8 cellular contexts compared by ENCODE assay signal in the genomic region with DNA sequence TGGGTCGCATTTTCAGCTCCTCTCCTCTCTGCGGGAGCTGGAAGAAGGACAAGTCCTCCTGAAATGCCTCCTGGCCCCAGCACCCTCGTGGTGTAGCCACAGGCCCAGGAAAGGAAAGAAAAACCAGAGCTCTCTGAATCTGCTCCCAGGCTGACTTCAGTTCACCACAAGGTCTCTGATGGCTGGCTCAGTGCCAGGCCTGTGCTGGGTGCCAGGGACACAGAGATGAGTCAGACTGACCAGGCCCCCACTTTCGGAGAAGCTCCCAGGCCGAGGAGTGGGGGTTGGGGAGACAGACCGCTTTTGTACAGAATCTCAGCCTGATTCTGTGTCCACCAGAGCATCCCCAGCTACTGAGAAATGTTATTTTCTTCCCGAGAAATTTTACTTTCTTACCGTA. TPM values are rescaled to one million over a fixed set of nuclear protein-coding genes. Genes with fewer than 3 reads are reported as not detected.
A peak's percentile ranks its signal among the peaks of the same experiment; 100 is the strongest.
DNase-seq lines count a peak whose midpoint lies in the region; ATAC-seq and TF ChIP-seq lines count a peak whose summit lies in the region.

No MANE protein-coding gene starts in this region.

- H3K9me2 ChIP-seq in SK-N-SH, result no peaks in the 10 kb centered on the region

- H3K27me3 Mint-ChIP-seq in CD14-positive monocyte (ENCODE audit: low read depth in 3 of 3), result peaks cover 0 to 3% (median 0%) of the 10 kb centered on the region in 3 donors

- peak overlapping the region; percentile 89 to 98 for H3K27ac ChIP-seq in SK-N-SH (ENCODE audit: low read depth in 2 of 2, low read length in 1 of 2)
- H3K27ac ChIP-seq in skin epidermis, result peak overlapping the region in 16 of 21 experiments; percentile 5 to 94 (median 64)

- peak overlapping the region; percentile 74 for H3K4me2 ChIP-seq in SK-N-SH

- peaks cover 70 to 91% of the 10 kb centered on the region in 2 donors for H3K36me3 Mint-ChIP-seq in CD14-positive monocyte

- TF ChIP-seq CTCF in CD14-positive monocyte (IDR thresholded peaks at IDR 0.05) (no peak), SK-N-SH (IDR thresholded peaks at IDR 0.05) (no peak)

- H3K9me3 ChIP-seq in SK-N-SH (no peaks in the 10 kb centered on the region), adipocyte (ENCODE audit: control insufficient read depth, low read length) (no peaks in the 10 kb centered on the region)

- TF ChIP-seq RAD21 in SK-N-SH (IDR thresholded peaks at IDR 0.05; ENCODE audit: low read length), result peak; percentile 44

- peak; percentile 72 to 87 for TF ChIP-seq EP300 in SK-N-SH (IDR thresholded peaks at IDR 0.05; ENCODE audit: borderline replicate concordance in 1 of 2, low read depth in 1 of 2, low read length in 1 of 2)

- WGBS in SK-N-SH (ENCODE audit: low lambda C conversion rate), result under 1% methylated on average over 7 of the region's 8 CpGs

- H3K79me2 ChIP-seq in SK-N-SH (ENCODE audit: insufficient read depth), result peaks cover 3% of the 10 kb centered on the region; the same call in 1 of the 2 replicates

- H3K4me1 ChIP-seq in SK-N-SH (ENCODE audit: control insufficient read depth in 1 of 2, insufficient read depth in 2 of 2, low read depth in 1 of 2, low read length in 1 of 2) (peaks cover 15 to 41% of the 10 kb centered on the region in 2 experiments; a peak in 3 of 4 replicates), adipocyte (ENCODE audit: control insufficient read depth, insufficient read depth, low read length) (peaks cover 53% of the 10 kb centered on the region)

- peaks cover 0 to 3% (median 1%) of the 10 kb centered on the region in 7 donors for H3K9me3 Mint-ChIP-seq in CD14-positive monocyte

- peak; percentile 98 for DNase-seq in CD14-positive monocyte (ENCODE audit: low spot score)
- DNase-seq in SK-N-SH, result peak; percentile 94
- DNase-seq in adipocyte (ENCODE audit: low read depth), result peak; percentile 97
- peak; percentile 97 for DNase-seq in left ventricle myocardium superior
- DNase-seq in NCI-H187 treated with DMSO at 0.1 percent for 48 hours (lab: John Stamatoyannopoulos, UW), result no peak

- no peaks in the 10 kb centered on the region for H4K20me1 ChIP-seq in SK-N-SH (ENCODE audit: insufficient read depth)

- peaks cover 93% of the 10 kb centered on the region for H3K4me1 Mint-ChIP-seq in CD14-positive monocyte

- peaks cover 0 to 37% of the 10 kb centered on the region in 2 experiments for H3K36me3 ChIP-seq in SK-N-SH (replicated peaks in 1 of 2; ENCODE audit: control insufficient read depth in 1 of 2, insufficient read depth in 2 of 2, low read length in 1 of 2)
- peaks cover 54% of the 10 kb centered on the region for H3K36me3 ChIP-seq in adipocyte (ENCODE audit: control insufficient read depth, insufficient read depth, low read length, severe bottlenecking)

- POLR2A ChIA-PET in SK-N-SH (lab: Yijun Ruan, JAX), result interaction anchor here (1.1 to 2.7 kb wide), 4 partner anchors 8 to 42 kb away, joined by 3 to 38 read pairs (median 7); partner anchors contain the start of genes CLTA and GLIPR2

- peaks cover 47% of the 10 kb centered on the region for H3F3A ChIP-seq in SK-N-SH (replicated peaks; ENCODE audit: insufficient read depth)

- H3K9ac ChIP-seq in SK-N-SH (peak overlapping the region; percentile 38; the same call in 1 of the 2 replicates), adipocyte (ENCODE audit: low read length) (peak overlapping the region; percentile 57)

- intact Hi-C loops in CD14-positive monocyte (cut with micrococcal nuclease), result no loop called here
- intact Hi-C loops in left ventricle myocardium superior (cut with micrococcal nuclease), result no loop called here

- H3K4me3 ChIP-seq in SK-N-SH (ENCODE audit: low read depth in 2 of 2, low read length in 1 of 2) (peak overlapping the region in 1 of 2 experiments; percentile 6; a peak in 1 of 4 replicates), adipocyte (ENCODE audit: low read length) (peak overlapping the region; percentile 31), skin epidermis (no peak overlapping the region)

- peak overlapping the region; percentile 89 to 100 (median 100) for H3K27ac Mint-ChIP-seq in CD14-positive monocyte

- CTCF ChIA-PET in SK-N-SH (lab: Yijun Ruan, JAX), result interaction anchor here (0.6 to 7.0 kb wide), 10 partner anchors 8 to 245 kb away, joined by 3 to 105 read pairs (median 5); partner anchors contain the start of genes CLTA and GLIPR2

- ATAC-seq in HG02588 (IDR thresholded peaks at IDR 0.05; ENCODE audit: unreplicated experiment), result peak; percentile 47
- peak; percentile 94 for ATAC-seq in left ventricle myocardium superior
- no peak for ATAC-seq in GM18873 (IDR thresholded peaks at IDR 0.05; ENCODE audit: low FRiP score, unreplicated experiment)

- H3K4me3 Mint-ChIP-seq in CD14-positive monocyte, result peak overlapping the region in 1 of 2 donors; percentile 15

- no peak overlapping the region for H2AFZ ChIP-seq in SK-N-SH (ENCODE audit: low read depth)

- H3K27me3 ChIP-seq in SK-N-SH (ENCODE audit: insufficient read depth), result no peaks in the 10 kb centered on the region
- H3K27me3 ChIP-seq in adipocyte (replicated peaks; ENCODE audit: control insufficient read depth, insufficient read depth, low read length), result no peaks in the 10 kb centered on the region

TF ChIP-seq in SK-N-SH, 30 proteins besides CTCF, POLR2A, EP300 and RAD21 (continues in another document):
- TF ChIP-seq FOSL2 (IDR thresholded peaks at IDR 0.05; ENCODE audit: borderline replicate concordance, low read depth), result peak; percentile 97
- TF ChIP-seq EZH2phosphoT487 (IDR thresholded peaks at IDR 0.05; ENCODE audit: borderline replicate concordance, low read depth), result no peak
- no peak for TF ChIP-seq NRF1 (IDR thresholded peaks at IDR 0.05; ENCODE audit: low read depth, low read length)
- 0 out of 2 replicates have a peak, but pooled peaks have one; percentile 44 for TF ChIP-seq FOXJ3 (CRISPR knock-in tag; IDR thresholded peaks at IDR 0.05)
- TF ChIP-seq TEAD4 (IDR thresholded peaks at IDR 0.05; ENCODE audit: borderline replicate concordance, insufficient read depth), result peak; percentile 46; the same call in 1 of the 2 replicates
- peak; percentile 75; the same call in 1 of the 2 replicates for TF ChIP-seq MXI1 (IDR thresholded peaks at IDR 0.05; ENCODE audit: low read depth, low read length)
- TF ChIP-seq JUND (IDR thresholded peaks at IDR 0.05), result peak; percentile 93
- 0 out of 2 replicates have a peak, but pooled peaks have one; percentile 32 for TF ChIP-seq YY1 (IDR thresholded peaks at IDR 0.05; ENCODE audit: low read depth)
- TF ChIP-seq, protein P1, sequence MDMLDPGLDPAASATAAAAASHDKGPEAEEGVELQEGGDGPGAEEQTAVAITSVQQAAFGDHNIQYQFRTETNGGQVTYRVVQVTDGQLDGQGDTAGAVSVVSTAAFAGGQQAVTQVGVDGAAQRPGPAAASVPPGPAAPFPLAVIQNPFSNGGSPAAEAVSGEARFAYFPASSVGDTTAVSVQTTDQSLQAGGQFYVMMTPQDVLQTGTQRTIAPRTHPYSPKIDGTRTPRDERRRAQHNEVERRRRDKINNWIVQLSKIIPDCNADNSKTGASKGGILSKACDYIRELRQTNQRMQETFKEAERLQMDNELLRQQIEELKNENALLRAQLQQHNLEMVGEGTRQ (IDR thresholded peaks at IDR 0.05; ENCODE audit: borderline replicate concordance, low read depth, low read length), result no peak
- TF ChIP-seq NFIC (IDR thresholded peaks at IDR 0.05; ENCODE audit: borderline replicate concordance), result peak; percentile 100
- no peak for TF ChIP-seq FOXM1 (IDR thresholded peaks at IDR 0.05; ENCODE audit: low read depth)
- 0 out of 2 replicates have a peak, but pooled peaks have one; percentile 27 for TF ChIP-seq GABPA (IDR thresholded peaks at IDR 0.05; ENCODE audit: low read depth)
- TF ChIP-seq, protein P2, sequence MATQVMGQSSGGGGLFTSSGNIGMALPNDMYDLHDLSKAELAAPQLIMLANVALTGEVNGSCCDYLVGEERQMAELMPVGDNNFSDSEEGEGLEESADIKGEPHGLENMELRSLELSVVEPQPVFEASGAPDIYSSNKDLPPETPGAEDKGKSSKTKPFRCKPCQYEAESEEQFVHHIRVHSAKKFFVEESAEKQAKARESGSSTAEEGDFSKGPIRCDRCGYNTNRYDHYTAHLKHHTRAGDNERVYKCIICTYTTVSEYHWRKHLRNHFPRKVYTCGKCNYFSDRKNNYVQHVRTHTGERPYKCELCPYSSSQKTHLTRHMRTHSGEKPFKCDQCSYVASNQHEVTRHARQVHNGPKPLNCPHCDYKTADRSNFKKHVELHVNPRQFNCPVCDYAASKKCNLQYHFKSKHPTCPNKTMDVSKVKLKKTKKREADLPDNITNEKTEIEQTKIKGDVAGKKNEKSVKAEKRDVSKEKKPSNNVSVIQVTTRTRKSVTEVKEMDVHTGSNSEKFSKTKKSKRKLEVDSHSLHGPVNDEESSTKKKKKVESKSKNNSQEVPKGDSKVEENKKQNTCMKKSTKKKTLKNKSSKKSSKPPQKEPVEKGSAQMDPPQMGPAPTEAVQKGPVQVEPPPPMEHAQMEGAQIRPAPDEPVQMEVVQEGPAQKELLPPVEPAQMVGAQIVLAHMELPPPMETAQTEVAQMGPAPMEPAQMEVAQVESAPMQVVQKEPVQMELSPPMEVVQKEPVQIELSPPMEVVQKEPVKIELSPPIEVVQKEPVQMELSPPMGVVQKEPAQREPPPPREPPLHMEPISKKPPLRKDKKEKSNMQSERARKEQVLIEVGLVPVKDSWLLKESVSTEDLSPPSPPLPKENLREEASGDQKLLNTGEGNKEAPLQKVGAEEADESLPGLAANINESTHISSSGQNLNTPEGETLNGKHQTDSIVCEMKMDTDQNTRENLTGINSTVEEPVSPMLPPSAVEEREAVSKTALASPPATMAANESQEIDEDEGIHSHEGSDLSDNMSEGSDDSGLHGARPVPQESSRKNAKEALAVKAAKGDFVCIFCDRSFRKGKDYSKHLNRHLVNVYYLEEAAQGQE (IDR thresholded peaks at IDR 0.05; ENCODE audit: low read depth, low read length), result no peak
- peak; percentile 91 for TF ChIP-seq TCF12 (IDR thresholded peaks at IDR 0.05)
- TF ChIP-seq RCOR1 (IDR thresholded peaks at IDR 0.05; ENCODE audit: low read length), result peak; percentile 81

RNA-seq across cellular contexts. Expression of gene GLIPR2, which starts 12.1 kb away (rescaled TPM):
- polyA plus RNA-seq in CD14-positive monocyte (100 to 1,000 TPM; 520 to 528 TPM), SK-N-SH (2012; rRNA removed) (38.3 and 40.1 TPM in 2 replicates)
- 38.4 and 43.1 TPM in 2 replicates for polyA plus RNA-seq in SK-N-SH (2012; cell fraction: cytosol; rRNA removed)
- 25.0 and 25.4 TPM in 2 replicates for polyA plus RNA-seq in SK-N-SH (2012; cell fraction: nucleus; rRNA removed)
- 5.9 TPM for total RNA-seq in left ventricle myocardium superior

RNA-seq across cellular contexts. Expression of gene CCIN, which starts 20.5 kb away (rescaled TPM):
- polyA plus RNA-seq in CD14-positive monocyte (under 1 TPM; 0.11 to 0.35 TPM), SK-N-SH (2012; rRNA removed) (0.44 and 0.54 TPM in 2 replicates)
- 0.15 and 0.35 TPM in 2 replicates for polyA plus RNA-seq in SK-N-SH (2012; cell fraction: cytosol; rRNA removed)
- polyA plus RNA-seq in SK-N-SH (2012; cell fraction: nucleus; rRNA removed), result 0.93 and 0.95 TPM in 2 replicates
- 0.17 TPM for total RNA-seq in left ventricle myocardium superior

RNA-seq across cellular contexts. Expression of gene CLTA, which starts 42.1 kb away (rescaled TPM):
- polyA plus RNA-seq in CD14-positive monocyte (100 to 1,000 TPM; 225 to 262 TPM), SK-N-SH (2012; rRNA removed) (222 and 260 TPM in 2 replicates)
- 329 and 395 TPM in 2 replicates for polyA plus RNA-seq in SK-N-SH (2012; cell fraction: cytosol; rRNA removed)
- 119 and 142 TPM in 2 replicates for polyA plus RNA-seq in SK-N-SH (2012; cell fraction: nucleus; rRNA removed)
- total RNA-seq in left ventricle myocardium superior, result 60.7 TPM

Comparison
In these comparisons a context has a peak if more than half of its experiments do, and no peak if none do; other contexts are left out.
1. RNA of gene GLIPR2, which starts 12.1 kb away (polyA plus RNA-seq): 520 to 528 TPM in CD14-positive monocyte; 25.0 to 43.1 TPM in SK-N-SH; every median in the first group is over 10 times any median in the second.